ENCODE assay signal across 8 cellular contexts in the genomic region with DNA sequence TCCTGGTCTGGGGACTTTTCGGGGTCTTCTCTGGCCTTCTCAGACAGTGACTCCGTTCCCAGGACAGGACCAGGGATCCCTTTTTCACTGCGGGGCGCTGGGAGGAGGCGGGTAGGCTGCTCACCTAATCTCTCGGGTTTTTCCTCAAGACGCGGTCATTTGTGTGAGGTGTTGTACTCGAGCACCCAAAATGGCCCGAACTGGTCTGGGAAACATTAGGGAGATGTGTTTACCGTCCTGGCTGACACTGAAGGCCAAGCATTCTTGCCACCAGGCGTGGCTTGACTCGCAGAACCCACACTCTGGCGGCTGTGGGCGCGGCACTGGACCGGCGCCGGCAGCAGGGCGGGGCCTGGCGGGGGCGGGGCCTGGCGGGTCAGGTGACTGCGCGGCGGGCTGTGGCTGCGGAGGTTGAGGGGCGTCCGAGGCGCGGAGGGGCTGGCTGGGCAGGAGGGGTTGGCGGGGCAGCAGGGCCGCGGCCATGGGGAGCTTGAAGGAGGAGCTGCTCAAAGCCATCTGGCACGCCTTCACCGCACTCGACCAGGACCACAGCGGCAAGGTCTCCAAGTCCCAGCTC. TPM values are rescaled to one million over a fixed set of nuclear protein-coding genes. Genes with fewer than 3 reads are reported as not detected.
DNase-seq lines count a peak whose midpoint lies in the region; ATAC-seq and TF ChIP-seq lines count a peak whose summit lies in the region.

SWAP70 (plus strand) TSS at position 379 of the 577 bp plus-strand sequence; CDS start at position 482, 103 bp downstream.

- WGBS in tibial nerve, 2 donors, result 2 to 3% methylated on average over 20 to 38 of the region's 38 CpGs

- ATAC-seq in GM21717 (IDR thresholded peaks at IDR 0.05; ENCODE audit: unreplicated experiment), result peak; percentile 66

- peak within 1 kb of the TSS; percentile 69 for H3K27ac ChIP-seq in cardiac muscle cell
- peak within 1 kb of the TSS; percentile 93 to 99 (median 96) for H3K27ac ChIP-seq in tibial nerve

- TF ChIP-seq CTCF in cardiac muscle cell (IDR thresholded peaks at IDR 0.05; ENCODE audit: low read depth, low read length), result peak; percentile 37
- peak; percentile 24 to 84 (median 61) for TF ChIP-seq CTCF in tibial nerve (IDR thresholded peaks at IDR 0.05)

- peak in 1 of 2 donors; percentile 79 for TF ChIP-seq EP300 in tibial nerve (IDR thresholded peaks at IDR 0.05)

- no peaks in the 10 kb centered on the region for H3K9me3 ChIP-seq in cardiac muscle cell (ENCODE audit: low read depth)
- peaks cover 0 to 18% (median 1%) of the 10 kb centered on the region in 4 donors for H3K9me3 ChIP-seq in tibial nerve

- DNase-seq in EH (ENCODE audit: low read depth) (peak; percentile 94), SKM-1 (lab: John Stamatoyannopoulos, UW; ENCODE audit: unreplicated experiment) (peak; percentile 38), cardiac muscle cell (ENCODE audit: low read depth in 1 of 2, low spot score in 1 of 2) (peak; percentile 90 to 92), pons (ENCODE audit: low spot score) (peak; percentile 76), tibial nerve (ENCODE audit: low spot score in 2 of 2) (peak; percentile 80 to 87)
- DNase-seq in Jurkat, Clone E6-1 (ENCODE audit: low read depth, low spot score), result no peak
- DNase-seq in activated naive CD8-positive, alpha-beta T cell treated with anti-CD3 and anti-CD28 coated beads, Interleukin-2, amount 50 U/mL, for 16 hours (ENCODE audit: low read depth, low spot score), result peak; percentile 54

- peak within 1 kb of the TSS; percentile 66 for H3K4me3 ChIP-seq in Jurkat, Clone E6-1 (ENCODE audit: low read length)
- H3K4me3 ChIP-seq in cardiac muscle cell, result peak within 1 kb of the TSS; percentile 77
- peak within 1 kb of the TSS; percentile 52 to 100 (median 84) for H3K4me3 ChIP-seq in tibial nerve

- H3K36me3 ChIP-seq in cardiac muscle cell, result no peaks in the 10 kb centered on the region
- H3K36me3 ChIP-seq in tibial nerve, result peaks cover 0 to 21% (median 0%) of the 10 kb centered on the region in 3 donors

- H3K4me1 ChIP-seq in cardiac muscle cell (ENCODE audit: low read depth), result no peaks in the 10 kb centered on the region
- H3K4me1 ChIP-seq in tibial nerve, result peaks cover 0 to 24% (median 4%) of the 10 kb centered on the region in 4 donors

- no peaks in the 10 kb centered on the region for H3K27me3 ChIP-seq in cardiac muscle cell
- H3K27me3 ChIP-seq in tibial nerve, result no peaks in the 10 kb centered on the region

- TF ChIP-seq POLR2A in tibial nerve (IDR thresholded peaks at IDR 0.05), result peak in 1 of 2 donors; percentile 69

RNA-seq across cellular contexts. Expression of gene SWAP70, which starts in this region (rescaled TPM):
- polyA plus RNA-seq in Jurkat, Clone E6-1 (2012; ENCODE audit: insufficient read depth, insufficient read length), result 0.90 TPM
- 7.5 and 10.9 TPM in 2 replicates for total RNA-seq in cardiac muscle cell
- polyA plus RNA-seq in cardiac muscle cell, result 11.1 and 15.5 TPM in 2 replicates
- 10 to 100 TPM; 51.0 to 79.1 (median 66.9) TPM for total RNA-seq in tibial nerve
